ENCODE assay signal across 39 cellular contexts in the genomic region with DNA sequence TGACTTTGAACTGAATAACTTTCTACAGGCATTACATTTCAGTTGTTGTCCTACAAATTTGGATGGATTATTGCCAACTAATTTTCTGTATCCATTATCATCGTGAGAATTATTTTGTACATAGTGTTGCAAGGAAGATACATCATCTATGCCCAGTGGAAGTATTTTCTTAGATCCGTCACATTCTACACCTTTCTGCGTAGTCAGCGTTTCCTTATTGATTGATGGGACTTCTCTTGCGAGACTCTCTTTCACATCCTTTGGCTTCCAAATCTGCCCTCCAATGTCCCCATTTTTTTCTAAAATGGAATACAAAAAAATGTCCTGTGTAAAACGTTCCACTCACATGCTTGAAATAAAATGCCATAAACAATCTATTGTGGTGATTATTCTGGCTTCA. TPM values are rescaled to one million over a fixed set of nuclear protein-coding genes. Genes with fewer than 3 reads are reported as not detected.
"Had no signal": no experiment of that assay in that cellular context is flagged by ENCODE, and none has a peak within 500 bp of the region (broad histone marks: within the 10 kb centered on the region; RNA-seq: fewer than 3 reads in every experiment).

No MANE protein-coding gene starts in this region.

- H3K27ac Mint-ChIP-seq: activated B cell treated with CpG ODN at 0.5 μM for 24 hours; activated CD4-positive, alpha-beta memory T cell treated with anti-CD3 and anti-CD28 coated beads for 36 hours; activated CD4-positive, alpha-beta T cell treated with anti-CD3 and anti-CD28 coated beads, Interleukin-2, amount 10 ng/mL, durations not matched to agents 24 days and 14 days; activated CD8-positive, alpha-beta T cell treated with anti-CD3 and anti-CD28 coated beads for 36 hours; activated naive CD4-positive, alpha-beta T cell treated with anti-CD3 and anti-CD28 coated beads for 36 hours; activated naive CD4-positive, alpha-beta T cell treated with anti-CD3 and anti-CD28 coated beads, Interleukin-2, amount 50 U/mL, for 72 hours; activated naive CD8-positive, alpha-beta T cell treated with anti-CD3 and anti-CD28 coated beads for 36 hours; activated T-cell treated with anti-CD3 and anti-CD28 coated beads, Interleukin-2, amount 50 U/mL, for 72 hours; activated T-helper 1 cell treated with anti-CD3 and anti-CD28 coated beads, Interleukin-12 subunit alpha, Interleukin-12 subunit beta, Interleukin-2, Interleukin-4 antibody, amounts not matched to agents 30 ng/mL and 10 ng/mL and 1 ng/mL, durations not matched to agents 14 hours and 24 hours and 36 hours; activated T-helper 17 cell treated with anti-CD3 and anti-CD28 coated beads, Interleukin-2, amount 50 U/mL, for 72 hours; T-helper 1 cell treated with Interleukin-12 subunit alpha and Interleukin-12 subunit beta and Interleukin-4 antibody, amounts not matched to agents 30 μg/mL and 1 μg/mL, for 36 hours; T-helper 2 cell treated with Interferon-gamma antibody and Interleukin-4, amounts not matched to agents 5 μg/mL and 100 μg/mL, for 36 hours had no signal

- ATAC-seq: activated CD8-positive, alpha-beta T cell treated with anti-CD3 and anti-CD28 coated beads for 36 hours; activated naive CD4-positive, alpha-beta T cell treated with anti-CD3 and anti-CD28 coated beads, Interleukin-2, amount 50 U/mL, for 72 hours; activated T-cell treated with anti-CD3 and anti-CD28 coated beads, Interleukin-2, amount 50 U/mL, for 4 hours; activated T-cell treated with anti-CD3 and anti-CD28 coated beads, Interleukin-2, amount 50 U/mL, for 72 hours; activated T-helper 17 cell treated with anti-CD3 and anti-CD28 coated beads, Interleukin-2, amount 50 U/mL, for 72 hours; body of pancreas had no signal

- H3K27ac ChIP-seq: adrenal gland, body of pancreas, brain microvascular endothelial cell, breast epithelium, VCaP had no signal

- H3K4me1 Mint-ChIP-seq: activated B cell treated with CpG ODN at 0.5 μM for 24 hours; activated CD4-positive, alpha-beta T cell treated with anti-CD3 and anti-CD28 coated beads, Interleukin-2, amount 10 ng/mL, durations not matched to agents 24 days and 14 days; activated naive CD8-positive, alpha-beta T cell treated with anti-CD3 and anti-CD28 coated beads for 36 hours; activated T-helper 17 cell treated with anti-CD3 and anti-CD28 coated beads, Interleukin-2, amount 50 U/mL, for 72 hours had no signal

- H3K4me1 ChIP-seq: adrenal gland, body of pancreas, breast epithelium had no signal

- H3K36me3 Mint-ChIP-seq: activated naive CD8-positive, alpha-beta T cell treated with anti-CD3 and anti-CD28 coated beads for 36 hours had no signal

- H3K9me3 ChIP-seq: adrenal gland, body of pancreas had no signal

- DNase-seq: activated B cell treated with CpG ODN at 0.5 μM for 24 hours; activated CD4-positive, alpha-beta memory T cell treated with anti-CD3 and anti-CD28 coated beads for 36 hours; activated CD4-positive, alpha-beta T cell treated with anti-CD3 and anti-CD28 coated beads for 4 hours; activated CD4-positive, alpha-beta T cell treated with anti-CD3 and anti-CD28 coated beads, Interleukin-2, amount 10 ng/mL, durations not matched to agents 24 days and 14 days; activated CD4-positive, alpha-beta T cell treated with anti-CD3 and anti-CD28 coated beads, Interleukin-2, amount 50 U/mL, for 1 hour; activated CD4-positive, alpha-beta T cell treated with anti-CD3 and anti-CD28 coated beads, Interleukin-2, amount 50 U/mL, for 4 hours; activated CD4-positive, CD25-positive, alpha-beta regulatory T cell treated with anti-CD3 and anti-CD28 coated beads, Interleukin-2, amount 50 U/mL, for 72 hours; activated CD8-positive, alpha-beta memory T cell treated with anti-CD3 and anti-CD28 coated beads, Interleukin-2, amount 50 U/mL, for 4 hours; activated CD8-positive, alpha-beta T cell treated with anti-CD3 and anti-CD28 coated beads for 36 hours; activated effector memory CD4-positive, alpha-beta T cell treated with anti-CD3 and anti-CD28 coated beads, Interleukin-2, amount 50 U/mL, for 16 hours; activated gamma-delta T cell treated with Interleukin-2 at 50 U/mL for 16 hours; activated naive CD4-positive, alpha-beta T cell; activated naive CD4-positive, alpha-beta T cell treated with anti-CD3 and anti-CD28 coated beads for 36 hours; activated naive CD4-positive, alpha-beta T cell treated with anti-CD3 and anti-CD28 coated beads, Interleukin-2, amount 50 U/mL, for 16 hours; activated naive CD8-positive, alpha-beta T cell treated with anti-CD3 and anti-CD28 coated beads for 36 hours; activated T-cell treated with anti-CD3 and anti-CD28 coated beads for 4 hours; activated T-cell treated with anti-CD3 and anti-CD28 coated beads, Interleukin-2, amount 50 U/mL, for 1 hour; activated T-cell treated with anti-CD3 and anti-CD28 coated beads, Interleukin-2, amount 50 U/mL, for 4 hours; activated T-cell treated with anti-CD3 and anti-CD28 coated beads, Interleukin-2, amount 50 U/mL, for 72 hours; adrenal gland; amniotic stem cell; aorta; body of pancreas; brain microvascular endothelial cell; central memory CD4-positive, alpha-beta T cell; T-helper 2 cell; T-helper 9 cell had no signal

- H3K27me3 Mint-ChIP-seq: activated B cell treated with CpG ODN at 0.5 μM for 24 hours; activated CD4-positive, alpha-beta memory T cell treated with anti-CD3 and anti-CD28 coated beads for 36 hours; activated CD4-positive, alpha-beta T cell treated with anti-CD3 and anti-CD28 coated beads, Interleukin-2, amount 10 ng/mL, durations not matched to agents 24 days and 14 days had no signal

- H3K36me3 ChIP-seq: adrenal gland, brain microvascular endothelial cell, breast epithelium had no signal

- H3K27me3 ChIP-seq: adrenal gland, body of pancreas, brain microvascular endothelial cell, breast epithelium had no signal

- H3K4me3 ChIP-seq: adrenal gland, body of pancreas, breast epithelium had no signal

- H3K4me3 Mint-ChIP-seq: activated B cell treated with CpG ODN at 0.5 μM for 24 hours; activated CD4-positive, alpha-beta memory T cell treated with anti-CD3 and anti-CD28 coated beads for 36 hours; activated CD4-positive, alpha-beta T cell treated with anti-CD3 and anti-CD28 coated beads, Interleukin-2, amount 10 ng/mL, durations not matched to agents 24 days and 14 days; activated CD8-positive, alpha-beta T cell treated with anti-CD3 and anti-CD28 coated beads for 36 hours; activated naive CD4-positive, alpha-beta T cell treated with anti-CD3 and anti-CD28 coated beads for 36 hours; activated naive CD8-positive, alpha-beta T cell treated with anti-CD3 and anti-CD28 coated beads for 36 hours; activated T-cell treated with anti-CD3 and anti-CD28 coated beads, Interleukin-2, amount 50 U/mL, for 4 hours; activated T-cell treated with anti-CD3 and anti-CD28 coated beads, Interleukin-2, amount 50 U/mL, for 72 hours; activated T-helper 1 cell treated with anti-CD3 and anti-CD28 coated beads, Interleukin-12 subunit alpha, Interleukin-12 subunit beta, Interleukin-2, Interleukin-4 antibody, amounts not matched to agents 30 ng/mL and 10 ng/mL and 1 ng/mL, durations not matched to agents 14 hours and 24 hours and 36 hours; activated T-helper 17 cell treated with anti-CD3 and anti-CD28 coated beads, Interleukin-2, amount 50 U/mL, for 72 hours; T-helper 1 cell treated with Interleukin-12 subunit alpha and Interleukin-12 subunit beta and Interleukin-4 antibody, amounts not matched to agents 30 μg/mL and 1 μg/mL, for 36 hours; T-helper 2 cell treated with Interferon-gamma antibody and Interleukin-4, amounts not matched to agents 5 μg/mL and 100 μg/mL, for 36 hours had no signal

- FAIRE-seq: astrocyte, TTC549 had no signal

RNA-seq across cellular contexts. Expression of a gene that starts 9.2 kb away (rescaled TPM):
- total RNA-seq: activated B cell treated with CpG ODN at 0.5 μM for 24 hours; activated CD4-positive, alpha-beta memory T cell treated with anti-CD3 and anti-CD28 coated beads for 36 hours; activated CD4-positive, alpha-beta T cell treated with anti-CD3 and anti-CD28 coated beads, Interleukin-2, amount 10 ng/mL, durations not matched to agents 24 days and 14 days; activated CD8-positive, alpha-beta memory T cell treated with anti-CD3 and anti-CD28 coated beads for 36 hours; activated CD8-positive, alpha-beta T cell treated with anti-CD3 and anti-CD28 coated beads for 36 hours; activated naive CD4-positive, alpha-beta T cell treated with anti-CD3 and anti-CD28 coated beads for 36 hours; activated naive CD4-positive, alpha-beta T cell treated with anti-CD3 and anti-CD28 coated beads, Interleukin-2, amount 50 U/mL, for 72 hours; activated naive CD8-positive, alpha-beta T cell treated with anti-CD3 and anti-CD28 coated beads for 36 hours; activated T-cell treated with anti-CD3 and anti-CD28 coated beads, Interleukin-2, amount 50 U/mL, for 4 hours; activated T-cell treated with anti-CD3 and anti-CD28 coated beads, Interleukin-2, amount 50 U/mL, for 72 hours; activated T-helper 1 cell treated with anti-CD3 and anti-CD28 coated beads, Interleukin-12 subunit alpha, Interleukin-12 subunit beta, Interleukin-2, Interleukin-4 antibody, amounts not matched to agents 30 ng/mL and 10 ng/mL and 1 ng/mL, durations not matched to agents 14 hours and 24 hours and 36 hours; activated T-helper 17 cell treated with anti-CD3 and anti-CD28 coated beads, Interleukin-2, amount 50 U/mL, for 72 hours; adrenal gland; aorta; astrocyte; body of pancreas; breast epithelium; cardiac septum; cerebellum had no signal
- polyA plus RNA-seq: adrenal gland, aorta had no signal

RNA-seq across cellular contexts. Expression of a gene that starts 16.0 kb away (rescaled TPM):
- total RNA-seq: activated B cell treated with CpG ODN at 0.5 μM for 24 hours; activated CD4-positive, alpha-beta memory T cell treated with anti-CD3 and anti-CD28 coated beads for 36 hours; activated CD4-positive, alpha-beta T cell treated with anti-CD3 and anti-CD28 coated beads, Interleukin-2, amount 10 ng/mL, durations not matched to agents 24 days and 14 days; activated CD8-positive, alpha-beta memory T cell treated with anti-CD3 and anti-CD28 coated beads for 36 hours; activated CD8-positive, alpha-beta T cell treated with anti-CD3 and anti-CD28 coated beads for 36 hours; activated naive CD4-positive, alpha-beta T cell treated with anti-CD3 and anti-CD28 coated beads for 36 hours; activated naive CD4-positive, alpha-beta T cell treated with anti-CD3 and anti-CD28 coated beads, Interleukin-2, amount 50 U/mL, for 72 hours; activated naive CD8-positive, alpha-beta T cell treated with anti-CD3 and anti-CD28 coated beads for 36 hours; activated T-cell treated with anti-CD3 and anti-CD28 coated beads, Interleukin-2, amount 50 U/mL, for 4 hours; activated T-cell treated with anti-CD3 and anti-CD28 coated beads, Interleukin-2, amount 50 U/mL, for 72 hours; activated T-helper 1 cell treated with anti-CD3 and anti-CD28 coated beads, Interleukin-12 subunit alpha, Interleukin-12 subunit beta, Interleukin-2, Interleukin-4 antibody, amounts not matched to agents 30 ng/mL and 10 ng/mL and 1 ng/mL, durations not matched to agents 14 hours and 24 hours and 36 hours; activated T-helper 17 cell treated with anti-CD3 and anti-CD28 coated beads, Interleukin-2, amount 50 U/mL, for 72 hours; adrenal gland; aorta; astrocyte; body of pancreas; breast epithelium; cardiac septum; cerebellum had no signal
- polyA plus RNA-seq: adrenal gland, aorta had no signal

RNA-seq across cellular contexts. Expression of a gene that starts 31.5 kb away (rescaled TPM):
- total RNA-seq: activated B cell treated with CpG ODN at 0.5 μM for 24 hours; activated CD4-positive, alpha-beta memory T cell treated with anti-CD3 and anti-CD28 coated beads for 36 hours; activated CD4-positive, alpha-beta T cell treated with anti-CD3 and anti-CD28 coated beads, Interleukin-2, amount 10 ng/mL, durations not matched to agents 24 days and 14 days; activated CD8-positive, alpha-beta memory T cell treated with anti-CD3 and anti-CD28 coated beads for 36 hours; activated CD8-positive, alpha-beta T cell treated with anti-CD3 and anti-CD28 coated beads for 36 hours; activated naive CD4-positive, alpha-beta T cell treated with anti-CD3 and anti-CD28 coated beads for 36 hours; activated naive CD4-positive, alpha-beta T cell treated with anti-CD3 and anti-CD28 coated beads, Interleukin-2, amount 50 U/mL, for 72 hours; activated naive CD8-positive, alpha-beta T cell treated with anti-CD3 and anti-CD28 coated beads for 36 hours; activated T-cell treated with anti-CD3 and anti-CD28 coated beads, Interleukin-2, amount 50 U/mL, for 4 hours; activated T-cell treated with anti-CD3 and anti-CD28 coated beads, Interleukin-2, amount 50 U/mL, for 72 hours; activated T-helper 1 cell treated with anti-CD3 and anti-CD28 coated beads, Interleukin-12 subunit alpha, Interleukin-12 subunit beta, Interleukin-2, Interleukin-4 antibody, amounts not matched to agents 30 ng/mL and 10 ng/mL and 1 ng/mL, durations not matched to agents 14 hours and 24 hours and 36 hours; activated T-helper 17 cell treated with anti-CD3 and anti-CD28 coated beads, Interleukin-2, amount 50 U/mL, for 72 hours; adrenal gland; astrocyte; body of pancreas; breast epithelium; cardiac septum; cerebellum had no signal
- polyA plus RNA-seq: adrenal gland, aorta had no signal
